In genomic region chr11:88193278-88193677, GRCh38 we compare ENCODE assay signal across 22 cellular contexts. TPM values are rescaled to one million over a fixed set of nuclear protein-coding genes. Genes with fewer than 3 reads are reported as not detected.
"Had no signal": no experiment of that assay in that cellular context is flagged by ENCODE, and none has a peak within 500 bp of the region (broad histone marks: within the 10 kb centered on the region; RNA-seq: fewer than 3 reads in every experiment).

No MANE protein-coding gene starts in this region.

- H3K27ac ChIP-seq: esophagus muscularis mucosa, heart right ventricle, thyroid gland had no signal

- H3K36me3 ChIP-seq: esophagus muscularis mucosa, heart right ventricle, thyroid gland had no signal

- DNase-seq: activated CD4-positive, alpha-beta T cell treated with anti-CD3 and anti-CD28 coated beads for 36 hours; activated CD4-positive, alpha-beta T cell treated with anti-CD3 and anti-CD28 coated beads, Interleukin-2, amount 50 U/mL, for 48 hours; activated gamma-delta T cell; dermis blood vessel endothelial cell; effector memory CD4-positive, alpha-beta T cell; heart right ventricle; left ventricle myocardium superior; occipital lobe; posterior cingulate gyrus; retina; stimulated activated CD4-positive, alpha-beta T cell treated with anti-CD3 and anti-CD28 coated beads, Interleukin-12 subunit alpha, Interleukin-12 subunit beta, amount 100 ng/mL, for 4 hours; stimulated activated CD4-positive, alpha-beta T cell treated with anti-CD3 and anti-CD28 coated beads, Interleukin-1b, Interleukin-23, amount 100 ng/mL, for 48 hours; stimulated activated CD8-positive, alpha-beta memory T cell treated with anti-CD3 and anti-CD28 coated beads, Interleukin-4, amount 100 ng/mL, for 48 hours; stimulated activated naive CD4-positive, alpha-beta T cell; thyroid gland had no signal

- H3K4me1 ChIP-seq: esophagus muscularis mucosa, heart right ventricle, thyroid gland had no signal

- H3K27me3 ChIP-seq: esophagus muscularis mucosa, heart right ventricle, thyroid gland had no signal

- ATAC-seq: activated CD4-positive, alpha-beta T cell treated with anti-CD3 and anti-CD28 coated beads for 36 hours; heart right ventricle; left ventricle myocardium superior; WTC11 had no signal

- FAIRE-seq: astrocyte, endothelial cell of umbilical vein, TTC549, urothelium cell line had no signal

- H3K4me3 ChIP-seq: esophagus muscularis mucosa, heart right ventricle, thyroid gland had no signal

- H3K9me3 ChIP-seq: thyroid gland had no signal

RNA-seq across cellular contexts. Expression of gene RAB38, which starts 18.0 kb away (rescaled TPM):
- polyA plus RNA-seq: neural cell had no signal
